Comparison of ENCODE assay signal across 1 cellular context in the genomic region with DNA sequence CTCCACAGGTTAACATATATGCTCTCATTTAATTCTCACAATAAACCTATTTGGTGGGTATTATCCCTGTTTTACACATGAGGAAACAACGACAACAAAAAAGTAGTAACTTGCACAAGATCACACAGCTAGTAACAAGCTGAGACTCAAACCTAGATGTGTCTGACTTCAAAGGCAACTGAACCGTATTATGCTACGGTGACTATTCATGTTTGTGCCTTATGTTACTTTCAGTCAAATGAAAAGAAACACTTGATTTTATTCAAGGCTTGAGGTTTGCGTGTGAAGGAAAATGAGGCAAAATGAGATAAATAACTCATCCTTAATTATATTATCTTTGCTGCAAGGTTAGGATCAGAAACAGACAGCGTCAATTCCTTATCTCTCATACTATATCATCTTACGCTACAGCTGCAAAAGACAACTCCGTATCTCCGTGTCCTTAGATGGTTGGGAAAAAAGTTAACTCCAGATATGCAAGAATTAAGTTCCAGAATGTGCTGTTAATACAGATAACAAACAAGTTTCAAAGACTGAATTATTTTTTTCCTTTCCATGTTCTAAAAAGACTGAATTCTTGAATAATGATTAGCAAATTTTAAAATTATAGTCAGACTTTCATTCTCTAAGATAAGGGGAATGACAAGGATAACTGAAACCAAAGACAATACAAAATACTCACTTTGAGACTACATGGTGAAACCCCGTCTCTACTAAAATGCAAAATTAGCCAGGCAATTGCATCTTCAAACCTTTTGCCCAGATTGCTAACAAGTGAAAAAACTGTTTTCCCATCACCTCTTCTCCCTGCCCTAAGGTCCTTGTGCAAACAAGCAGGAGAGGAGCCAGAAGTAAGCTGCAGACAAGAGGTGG.
TF ChIP-seq lines count a peak whose summit lies in the region.

No MANE protein-coding gene starts in this region.

TF ChIP-seq in GM23338, 12 proteins besides CTCF, POLR2A, EP300 and RAD21 (continued from another document):
- TF ChIP-seq STAT1 (IDR thresholded peaks at IDR 0.05; ENCODE audit: unreplicated experiment) (no peak), POLR2AphosphoS5 (IDR thresholded peaks at IDR 0.05; ENCODE audit: low read depth) (no peak), CREB1 (CRISPR knock-in tag; IDR thresholded peaks at IDR 0.05; ENCODE audit: low read depth) (no peak)
- TF ChIP-seq, protein P1, sequence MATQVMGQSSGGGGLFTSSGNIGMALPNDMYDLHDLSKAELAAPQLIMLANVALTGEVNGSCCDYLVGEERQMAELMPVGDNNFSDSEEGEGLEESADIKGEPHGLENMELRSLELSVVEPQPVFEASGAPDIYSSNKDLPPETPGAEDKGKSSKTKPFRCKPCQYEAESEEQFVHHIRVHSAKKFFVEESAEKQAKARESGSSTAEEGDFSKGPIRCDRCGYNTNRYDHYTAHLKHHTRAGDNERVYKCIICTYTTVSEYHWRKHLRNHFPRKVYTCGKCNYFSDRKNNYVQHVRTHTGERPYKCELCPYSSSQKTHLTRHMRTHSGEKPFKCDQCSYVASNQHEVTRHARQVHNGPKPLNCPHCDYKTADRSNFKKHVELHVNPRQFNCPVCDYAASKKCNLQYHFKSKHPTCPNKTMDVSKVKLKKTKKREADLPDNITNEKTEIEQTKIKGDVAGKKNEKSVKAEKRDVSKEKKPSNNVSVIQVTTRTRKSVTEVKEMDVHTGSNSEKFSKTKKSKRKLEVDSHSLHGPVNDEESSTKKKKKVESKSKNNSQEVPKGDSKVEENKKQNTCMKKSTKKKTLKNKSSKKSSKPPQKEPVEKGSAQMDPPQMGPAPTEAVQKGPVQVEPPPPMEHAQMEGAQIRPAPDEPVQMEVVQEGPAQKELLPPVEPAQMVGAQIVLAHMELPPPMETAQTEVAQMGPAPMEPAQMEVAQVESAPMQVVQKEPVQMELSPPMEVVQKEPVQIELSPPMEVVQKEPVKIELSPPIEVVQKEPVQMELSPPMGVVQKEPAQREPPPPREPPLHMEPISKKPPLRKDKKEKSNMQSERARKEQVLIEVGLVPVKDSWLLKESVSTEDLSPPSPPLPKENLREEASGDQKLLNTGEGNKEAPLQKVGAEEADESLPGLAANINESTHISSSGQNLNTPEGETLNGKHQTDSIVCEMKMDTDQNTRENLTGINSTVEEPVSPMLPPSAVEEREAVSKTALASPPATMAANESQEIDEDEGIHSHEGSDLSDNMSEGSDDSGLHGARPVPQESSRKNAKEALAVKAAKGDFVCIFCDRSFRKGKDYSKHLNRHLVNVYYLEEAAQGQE (IDR thresholded peaks at IDR 0.05; ENCODE audit: unreplicated experiment) = no peak
- TF ChIP-seq, protein P2, sequence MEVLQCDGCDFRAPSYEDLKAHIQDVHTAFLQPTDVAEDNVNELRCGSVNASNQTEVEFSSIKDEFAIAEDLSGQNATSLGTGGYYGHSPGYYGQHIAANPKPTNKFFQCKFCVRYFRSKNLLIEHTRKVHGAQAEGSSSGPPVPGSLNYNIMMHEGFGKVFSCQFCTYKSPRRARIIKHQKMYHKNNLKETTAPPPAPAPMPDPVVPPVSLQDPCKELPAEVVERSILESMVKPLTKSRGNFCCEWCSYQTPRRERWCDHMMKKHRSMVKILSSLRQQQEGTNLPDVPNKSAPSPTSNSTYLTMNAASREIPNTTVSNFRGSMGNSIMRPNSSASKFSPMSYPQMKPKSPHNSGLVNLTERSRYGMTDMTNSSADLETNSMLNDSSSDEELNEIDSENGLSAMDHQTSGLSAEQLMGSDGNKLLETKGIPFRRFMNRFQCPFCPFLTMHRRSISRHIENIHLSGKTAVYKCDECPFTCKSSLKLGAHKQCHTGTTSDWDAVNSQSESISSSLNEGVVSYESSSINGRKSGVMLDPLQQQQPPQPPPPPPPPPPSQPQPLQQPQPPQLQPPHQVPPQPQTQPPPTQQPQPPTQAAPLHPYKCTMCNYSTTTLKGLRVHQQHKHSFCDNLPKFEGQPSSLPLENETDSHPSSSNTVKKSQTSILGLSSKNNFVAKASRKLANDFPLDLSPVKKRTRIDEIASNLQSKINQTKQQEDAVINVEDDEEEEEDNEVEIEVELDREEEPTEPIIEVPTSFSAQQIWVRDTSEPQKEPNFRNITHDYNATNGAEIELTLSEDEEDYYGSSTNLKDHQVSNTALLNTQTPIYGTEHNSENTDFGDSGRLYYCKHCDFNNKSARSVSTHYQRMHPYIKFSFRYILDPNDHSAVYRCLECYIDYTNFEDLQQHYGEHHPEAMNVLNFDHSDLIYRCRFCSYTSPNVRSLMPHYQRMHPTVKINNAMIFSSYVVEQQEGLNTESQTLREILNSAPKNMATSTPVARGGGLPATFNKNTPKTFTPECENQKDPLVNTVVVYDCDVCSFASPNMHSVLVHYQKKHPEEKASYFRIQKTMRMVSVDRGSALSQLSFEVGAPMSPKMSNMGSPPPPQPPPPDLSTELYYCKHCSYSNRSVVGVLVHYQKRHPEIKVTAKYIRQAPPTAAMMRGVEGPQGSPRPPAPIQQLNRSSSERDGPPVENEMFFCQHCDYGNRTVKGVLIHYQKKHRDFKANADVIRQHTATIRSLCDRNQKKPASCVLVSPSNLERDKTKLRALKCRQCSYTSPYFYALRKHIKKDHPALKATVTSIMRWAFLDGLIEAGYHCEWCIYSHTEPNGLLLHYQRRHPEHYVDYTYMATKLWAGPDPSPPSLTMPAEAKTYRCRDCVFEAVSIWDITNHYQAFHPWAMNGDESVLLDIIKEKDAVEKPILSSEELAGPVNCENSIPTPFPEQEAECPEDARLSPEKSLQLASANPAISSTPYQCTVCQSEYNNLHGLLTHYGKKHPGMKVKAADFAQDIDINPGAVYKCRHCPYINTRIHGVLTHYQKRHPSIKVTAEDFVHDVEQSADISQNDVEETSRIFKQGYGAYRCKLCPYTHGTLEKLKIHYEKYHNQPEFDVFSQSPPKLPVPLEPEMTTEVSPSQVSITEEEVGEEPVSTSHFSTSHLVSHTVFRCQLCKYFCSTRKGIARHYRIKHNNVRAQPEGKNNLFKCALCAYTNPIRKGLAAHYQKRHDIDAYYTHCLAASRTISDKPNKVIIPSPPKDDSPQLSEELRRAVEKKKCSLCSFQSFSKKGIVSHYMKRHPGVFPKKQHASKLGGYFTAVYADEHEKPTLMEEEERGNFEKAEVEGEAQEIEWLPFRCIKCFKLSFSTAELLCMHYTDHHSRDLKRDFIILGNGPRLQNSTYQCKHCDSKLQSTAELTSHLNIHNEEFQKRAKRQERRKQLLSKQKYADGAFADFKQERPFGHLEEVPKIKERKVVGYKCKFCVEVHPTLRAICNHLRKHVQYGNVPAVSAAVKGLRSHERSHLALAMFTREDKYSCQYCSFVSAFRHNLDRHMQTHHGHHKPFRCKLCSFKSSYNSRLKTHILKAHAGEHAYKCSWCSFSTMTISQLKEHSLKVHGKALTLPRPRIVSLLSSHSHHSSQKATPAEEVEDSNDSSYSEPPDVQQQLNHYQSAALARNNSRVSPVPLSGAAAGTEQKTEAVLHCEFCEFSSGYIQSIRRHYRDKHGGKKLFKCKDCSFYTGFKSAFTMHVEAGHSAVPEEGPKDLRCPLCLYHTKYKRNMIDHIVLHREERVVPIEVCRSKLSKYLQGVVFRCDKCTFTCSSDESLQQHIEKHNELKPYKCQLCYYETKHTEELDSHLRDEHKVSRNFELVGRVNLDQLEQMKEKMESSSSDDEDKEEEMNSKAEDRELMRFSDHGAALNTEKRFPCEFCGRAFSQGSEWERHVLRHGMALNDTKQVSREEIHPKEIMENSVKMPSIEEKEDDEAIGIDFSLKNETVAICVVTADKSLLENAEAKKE (CRISPR knock-in tag; IDR thresholded peaks at IDR 0.05) = no peak
